Comparison of ENCODE assay signal across 9 cellular contexts in the genomic region with DNA sequence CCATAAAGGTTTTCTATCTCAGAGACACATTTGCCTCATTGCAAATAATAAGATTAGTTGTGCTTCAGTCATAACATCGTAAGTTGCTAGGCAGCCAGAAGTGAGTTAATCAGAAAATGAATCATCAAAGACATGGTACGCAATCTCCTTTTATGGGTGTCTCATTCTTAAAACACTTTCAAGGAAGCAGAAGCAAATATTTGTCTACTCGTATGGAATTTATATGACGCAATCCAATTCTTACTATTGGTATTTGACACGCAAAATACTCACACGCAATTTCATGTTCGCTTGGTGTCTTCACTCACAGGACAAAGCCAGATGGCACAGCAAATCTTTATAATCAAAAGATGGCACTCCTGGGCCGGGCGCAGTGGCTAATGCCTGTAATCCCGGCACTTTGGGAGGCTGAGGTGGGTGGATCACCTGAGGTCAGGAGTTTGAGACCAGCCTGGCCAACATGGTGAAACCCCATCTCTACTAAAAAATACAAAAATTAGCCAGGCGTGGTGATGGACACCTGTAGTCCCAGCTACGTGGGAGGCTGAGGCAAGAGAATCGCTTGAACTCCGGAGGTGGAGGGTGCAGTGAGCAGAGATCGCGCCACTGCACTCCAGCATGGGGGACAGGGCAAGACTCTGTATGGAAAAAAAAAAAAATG. TPM values are rescaled to one million over a fixed set of nuclear protein-coding genes. Genes with fewer than 3 reads are reported as not detected.
DNase-seq lines count a peak whose midpoint lies in the region; ATAC-seq and TF ChIP-seq lines count a peak whose summit lies in the region.
"Had no signal": no experiment of that assay in that cellular context is flagged by ENCODE, and none has a peak within 500 bp of the region (broad histone marks: within the 10 kb centered on the region; RNA-seq: fewer than 3 reads in every experiment).

No MANE protein-coding gene starts in this region.

- no peak overlapping the region for H3K27ac Mint-ChIP-seq in stimulated activated memory B cell treated with anti-CD40 and anti-IgM and Interleukin-4, amounts not matched to agents 10 μg/mL and 1 μg/mL and 100 μg/mL, for 72 hours

- H3K4me3 Mint-ChIP-seq in stimulated activated memory B cell treated with anti-CD40 and anti-IgM and Interleukin-4, amounts not matched to agents 10 μg/mL and 1 μg/mL and 100 μg/mL, for 72 hours, result no peak overlapping the region

- H3K9me3 Mint-ChIP-seq in stimulated activated memory B cell treated with anti-CD40 and anti-IgM and Interleukin-4, amounts not matched to agents 10 μg/mL and 1 μg/mL and 100 μg/mL, for 72 hours, result no peaks in the 10 kb centered on the region

- peak; percentile 92 for ATAC-seq in SK-N-SH treated with all-trans-retinoic acid at 6 μM for 48 hours
- ATAC-seq in stimulated activated memory B cell treated with anti-CD40 and anti-IgM and Interleukin-4, amounts not matched to agents 10 μg/mL and 1 μg/mL and 100 μg/mL, for 72 hours, result no peak
- no peak for ATAC-seq in HG03442 (IDR thresholded peaks at IDR 0.05; ENCODE audit: unreplicated experiment)

- no peaks in the 10 kb centered on the region for H3K4me1 Mint-ChIP-seq in stimulated activated memory B cell treated with anti-CD40 and anti-IgM and Interleukin-4, amounts not matched to agents 10 μg/mL and 1 μg/mL and 100 μg/mL, for 72 hours

- DNase-seq in A172 (ENCODE audit: low spot score) (peak; percentile 98), GM04503 (ENCODE audit: low read depth) (peak; percentile 97), fibroblast of peridontal ligament (ENCODE audit: extremely low read depth) (peak; percentile 99), amygdala (lab: John Stamatoyannopoulos, UW) (no peak), NCI-H510A treated with DMSO at 0.1 percent for 48 hours (lab: John Stamatoyannopoulos, UW) (no peak)
- DNase-seq: dorsolateral prefrontal cortex had no signal

- H3K36me3 Mint-ChIP-seq in stimulated activated memory B cell treated with anti-CD40 and anti-IgM and Interleukin-4, amounts not matched to agents 10 μg/mL and 1 μg/mL and 100 μg/mL, for 72 hours, result peaks cover 16% of the 10 kb centered on the region

- H3K27me3 Mint-ChIP-seq in stimulated activated memory B cell treated with anti-CD40 and anti-IgM and Interleukin-4, amounts not matched to agents 10 μg/mL and 1 μg/mL and 100 μg/mL, for 72 hours, result no peaks in the 10 kb centered on the region

TF ChIP-seq in SK-N-SH treated with all-trans-retinoic acid at 6 μM for 48 hours, 23 proteins besides CTCF, POLR2A, EP300 and RAD21:
- TF ChIP-seq SNAI2 (CRISPR knock-in tag; IDR thresholded peaks at IDR 0.05) (no peak), PPARA (CRISPR knock-in tag; IDR thresholded peaks at IDR 0.05; ENCODE audit: borderline replicate concordance) (no peak), ISL1 (CRISPR knock-in tag; IDR thresholded peaks at IDR 0.05) (peak; percentile 46), TOX (CRISPR knock-in tag; IDR thresholded peaks at IDR 0.05; ENCODE audit: borderline replicate concordance) (peak; percentile 34; the same call in 1 of the 2 replicates)

RNA-seq across cellular contexts. Expression of a gene that starts 56.4 kb away (rescaled TPM):
- total RNA-seq in A172 (2014; rRNA removed; shearing (Covaris generic)), result 39.5 and 44.3 TPM in 2 replicates

Comparison
In these comparisons a context has a peak if more than half of its experiments do, and no peak if none do; other contexts are left out.
1. DNase-seq: peak in A172 (single experiment), GM04503 (single experiment) and fibroblast of peridontal ligament (single experiment); none in amygdala (0 of 56) and NCI-H510A treated with DMSO at 0.1 percent for 48 hours (single experiment).